ENCODE assay signal across 22 cellular contexts in genomic region chr19:48754950-48755645, GRCh38. TPM values are rescaled to one million over a fixed set of nuclear protein-coding genes. Genes with fewer than 3 reads are reported as not detected.
DNase-seq lines count a peak whose midpoint lies in the region; ATAC-seq, FAIRE-seq and TF ChIP-seq lines count a peak whose summit lies in the region.
"Had no signal": no experiment of that assay in that cellular context is flagged by ENCODE, and none has a peak within 500 bp of the region (broad histone marks: within the 10 kb centered on the region; RNA-seq: fewer than 3 reads in every experiment).

TSS of gene FGF21 (plus strand) at chr19:48755524. CDS start at chr19:48756237, 713 bp downstream.

- DNase-seq in EL (peak; percentile 13), NCI-H2029 (lab: John Stamatoyannopoulos, UW) (peak; percentile 81), astrocyte (ENCODE audit: low read depth) (no peak), neuronal stem cell (ENCODE audit: low spot score) (no peak), HFFc6 (no peak), sigmoid colon (no peak), NCI-H1048 (lab: John Stamatoyannopoulos, UW) (no peak)
- DNase-seq: activated CD4-positive, alpha-beta memory T cell treated with anti-CD3 and anti-CD28 coated beads, Interleukin-2, amount 10 ng/mL, durations not matched to agents 7 days and 5 days; activated gamma-delta T cell treated with Interleukin-2 at 50 U/mL for 16 hours; hypothalamus; naive thymus-derived CD4-positive, alpha-beta T cell; NCI-H187 treated with DMSO at 0.1 percent for 48 hours; retina; stimulated activated CD4-positive, alpha-beta T cell treated with anti-CD3 and anti-CD28 coated beads, Interleukin-2, amount 100 ng/mL, for 48 hours; tibial artery had no signal

- H3K9me3 ChIP-seq in astrocyte (ENCODE audit: insufficient read depth, low read depth, low read length) (no peaks in the 10 kb centered on the region), neuronal stem cell (replicated peaks in 1 of 2; ENCODE audit: control insufficient read depth in 2 of 2, insufficient read depth in 1 of 2, low read depth in 1 of 2, low read length in 2 of 2) (peaks cover 0 to 9% of the 10 kb centered on the region in 2 donors), sigmoid colon (no peaks in the 10 kb centered on the region)
- H3K9me3 ChIP-seq: ascending aorta, left lung, tibial artery had no signal

- no peak within 1 kb of the TSS for H3K4ac ChIP-seq in neuronal stem cell (ENCODE audit: low read length)

- H3K79me1 ChIP-seq in neuronal stem cell (ENCODE audit: low read depth, low read length), result peaks cover 2% of the 10 kb centered on the region

- H2AK5ac ChIP-seq in neuronal stem cell (ENCODE audit: low read depth, low read length), result peak within 1 kb of the TSS; percentile 82

- H2BK120ac ChIP-seq in neuronal stem cell (ENCODE audit: low read depth, low read length), result no peak within 1 kb of the TSS

- H3K4me2 ChIP-seq in astrocyte (ENCODE audit: low read length) (no peak within 1 kb of the TSS), neuronal stem cell (ENCODE audit: insufficient read depth, low read length, poor library complexity, severe bottlenecking) (peak within 1 kb of the TSS; percentile 11)

- no peak within 1 kb of the TSS for H3K9ac ChIP-seq in astrocyte (ENCODE audit: low read length)
- no peak within 1 kb of the TSS for H3K9ac ChIP-seq in neuronal stem cell (ENCODE audit: low read depth, low read length, poor library complexity)

- peak within 1 kb of the TSS; percentile 53 for H4K91ac ChIP-seq in neuronal stem cell (ENCODE audit: low read depth, low read length, poor library complexity)

- no peak for TF ChIP-seq EP300 in sigmoid colon (IDR thresholded peaks at IDR 0.05)

- peaks cover 9% of the 10 kb centered on the region for H3K4me1 ChIP-seq in astrocyte (ENCODE audit: insufficient read depth, low read length)
- peaks cover 6 to 8% of the 10 kb centered on the region in 2 donors for H3K4me1 ChIP-seq in neuronal stem cell (ENCODE audit: control insufficient read depth in 2 of 2, insufficient read depth in 1 of 2, low read depth in 1 of 2, low read length in 2 of 2)
- H3K4me1 ChIP-seq in sigmoid colon, result peaks cover 0 to 15% (median 13%) of the 10 kb centered on the region in 4 donors

- no peak within 1 kb of the TSS for H2AFZ ChIP-seq in astrocyte (ENCODE audit: low read depth, low read length)
- no peak within 1 kb of the TSS for H2AFZ ChIP-seq in neuronal stem cell (ENCODE audit: low read length)

- H3K79me2 ChIP-seq in astrocyte (ENCODE audit: insufficient read depth, low read length), result no peaks in the 10 kb centered on the region

- no peak within 1 kb of the TSS for H2BK5ac ChIP-seq in neuronal stem cell (ENCODE audit: low read length)

- H2BK15ac ChIP-seq in neuronal stem cell (ENCODE audit: low read length), result peak within 1 kb of the TSS; percentile 89

- H2BK12ac ChIP-seq in neuronal stem cell (ENCODE audit: low read length), result peak within 1 kb of the TSS; percentile 22

- H3K23ac ChIP-seq in neuronal stem cell (ENCODE audit: low read depth, low read length, poor library complexity), result no peak within 1 kb of the TSS

- H3K9me3 Mint-ChIP-seq in astrocyte (ENCODE audit: unreplicated experiment) (no peaks in the 10 kb centered on the region), HFFc6 (no peaks in the 10 kb centered on the region)
- H3K9me3 Mint-ChIP-seq: activated CD4-positive, alpha-beta memory T cell treated with anti-CD3 and anti-CD28 coated beads, Interleukin-2, amount 10 ng/mL, durations not matched to agents 7 days and 5 days; naive thymus-derived CD4-positive, alpha-beta T cell had no signal

- H3K36me3 ChIP-seq in astrocyte (ENCODE audit: insufficient read depth, low read length) (no peaks in the 10 kb centered on the region), neuronal stem cell (replicated peaks in 1 of 2; ENCODE audit: control insufficient read depth in 2 of 2, insufficient read depth in 2 of 2, low read length in 2 of 2) (no peaks in the 10 kb centered on the region), sigmoid colon (no peaks in the 10 kb centered on the region)
- H3K36me3 ChIP-seq: ascending aorta, left lung had no signal

- H3K4me1 Mint-ChIP-seq in astrocyte (ENCODE audit: low read depth, unreplicated experiment) (peaks cover 3% of the 10 kb centered on the region), HFFc6 (ENCODE audit: low read depth) (0 out of 2 replicates have a peak, but pooled peaks cover 5% of the 10 kb centered on the region)

- WGBS in neuronal stem cell (ENCODE audit: extremely low coverage in 2 of 2, insufficient read length in 2 of 2, insufficient replicate concordance in 1 of 2), 2 donors, result no CpG with 5 or more reads among the region's 6 CpGs
- WGBS in sigmoid colon, 2 donors, result 68 to 84% methylated on average over 6 of the region's 6 CpGs

- intact Hi-C loops in sigmoid colon (cut with DNase I), result no loop called here

- H3K27ac Mint-ChIP-seq in astrocyte (ENCODE audit: unreplicated experiment), result peak within 1 kb of the TSS; percentile 81
- H3K27ac Mint-ChIP-seq in HFFc6, result no peak within 1 kb of the TSS
- H3K27ac Mint-ChIP-seq: activated CD4-positive, alpha-beta memory T cell treated with anti-CD3 and anti-CD28 coated beads, Interleukin-2, amount 10 ng/mL, durations not matched to agents 7 days and 5 days; naive thymus-derived CD4-positive, alpha-beta T cell had no signal

- H3K27me3 ChIP-seq in astrocyte (ENCODE audit: insufficient read depth, low read length), result peaks cover 21% of the 10 kb centered on the region
- H3K27me3 ChIP-seq in neuronal stem cell (ENCODE audit: control insufficient read depth in 3 of 3, insufficient read depth in 3 of 3, low read depth in 1 of 3, low read length in 3 of 3), result peaks cover 0 to 59% (median 18%) of the 10 kb centered on the region in 3 experiments
- H3K27me3 ChIP-seq in sigmoid colon, result peaks cover 18 to 36% (median 32%) of the 10 kb centered on the region in 3 donors
- H3K27me3 ChIP-seq: ascending aorta had no signal

- no peaks in the 10 kb centered on the region for H4K20me1 ChIP-seq in astrocyte (ENCODE audit: insufficient read depth, low read length)

- peak within 1 kb of the TSS; percentile 89 for H3K14ac ChIP-seq in neuronal stem cell (ENCODE audit: low read length)

- FAIRE-seq in astrocyte (lab: Jason Lieb, UNC), result no peak
- FAIRE-seq: GM19239 had no signal

- TF ChIP-seq POLR2A in sigmoid colon (IDR thresholded peaks at IDR 0.05), result no peak

- ATAC-seq in HG02763 (IDR thresholded peaks at IDR 0.05; ENCODE audit: unreplicated experiment), result no peak
- ATAC-seq: left lung; naive thymus-derived CD4-positive, alpha-beta T cell had no signal

- H3K4me3 Mint-ChIP-seq in astrocyte (ENCODE audit: unreplicated experiment) (no peak within 1 kb of the TSS), HFFc6 (no peak within 1 kb of the TSS)

- peak within 1 kb of the TSS; percentile 3 for H4K8ac ChIP-seq in neuronal stem cell (ENCODE audit: low read depth, low read length)

- H3K27me3 Mint-ChIP-seq in astrocyte (ENCODE audit: low read depth, unreplicated experiment), result peaks cover 36% of the 10 kb centered on the region
- peaks cover 33% of the 10 kb centered on the region for H3K27me3 Mint-ChIP-seq in HFFc6 (ENCODE audit: insufficient read depth)

- no peak for TF ChIP-seq CTCF in astrocyte (IDR thresholded peaks at IDR 0.05; ENCODE audit: insufficient read depth, low read depth, low read length)
- TF ChIP-seq CTCF in HFFc6 (IDR thresholded peaks at IDR 0.05), result no peak
- TF ChIP-seq CTCF in sigmoid colon (IDR thresholded peaks at IDR 0.05), result no peak

- no peaks in the 10 kb centered on the region for H3K36me3 Mint-ChIP-seq in astrocyte (ENCODE audit: low read depth, unreplicated experiment)
- H3K36me3 Mint-ChIP-seq in HFFc6 (ENCODE audit: low read depth), result no peaks in the 10 kb centered on the region
- H3K36me3 Mint-ChIP-seq: naive thymus-derived CD4-positive, alpha-beta T cell had no signal

- H3K4me3 ChIP-seq in astrocyte (ENCODE audit: insufficient read depth, low read depth, low read length), result no peak within 1 kb of the TSS
- H3K4me3 ChIP-seq in neuronal stem cell (ENCODE audit: low read length in 2 of 2), result no peak within 1 kb of the TSS
- H3K4me3 ChIP-seq in sigmoid colon, result no peak within 1 kb of the TSS
- H3K4me3 ChIP-seq: ascending aorta, tibial artery had no signal

- H3K27ac ChIP-seq in astrocyte (ENCODE audit: low read depth, low read length) (no peak within 1 kb of the TSS), neuronal stem cell (replicated peaks; ENCODE audit: low read length) (no peak within 1 kb of the TSS), sigmoid colon (no peak within 1 kb of the TSS)
- H3K27ac ChIP-seq: ascending aorta, tibial artery had no signal

- peak within 1 kb of the TSS; percentile 38 for H3K18ac ChIP-seq in neuronal stem cell (ENCODE audit: low read length)

RNA-seq across cellular contexts. Expression of gene FGF21, which starts in this region (rescaled TPM):
- not detected in 2 replicates for total RNA-seq in astrocyte
- not detected for polyA plus RNA-seq in neuronal stem cell (2013, experiment 1 of 2)
- not detected for polyA plus RNA-seq in neuronal stem cell (2013, experiment 2 of 2)
- total RNA-seq in HFFc6 (2021; fragmentation: NEBNext Ultra II Directional; extraction: Animal tissue kit (Norgen Biotek cat#: 25700)), result not detected
- not detected for total RNA-seq in sigmoid colon
- polyA plus RNA-seq in sigmoid colon, result not detected
- total RNA-seq: activated CD4-positive, alpha-beta memory T cell treated with anti-CD3 and anti-CD28 coated beads, Interleukin-2, amount 10 ng/mL, durations not matched to agents 7 days and 5 days; ascending aorta; G401; left lung; naive thymus-derived CD4-positive, alpha-beta T cell; SK-MEL-5 had no signal
- polyA plus RNA-seq: BJ; naive thymus-derived CD4-positive, alpha-beta T cell had no signal

Comparison
In these comparisons a context has a peak if more than half of its experiments do, and no peak if none do; other contexts are left out.
1. DNase-seq: peak in EL (single experiment) and NCI-H2029 (single experiment); none in astrocyte (single experiment), neuronal stem cell (single experiment), HFFc6 (single experiment), sigmoid colon (single experiment) and NCI-H1048 (single experiment).